In the genomic region with DNA sequence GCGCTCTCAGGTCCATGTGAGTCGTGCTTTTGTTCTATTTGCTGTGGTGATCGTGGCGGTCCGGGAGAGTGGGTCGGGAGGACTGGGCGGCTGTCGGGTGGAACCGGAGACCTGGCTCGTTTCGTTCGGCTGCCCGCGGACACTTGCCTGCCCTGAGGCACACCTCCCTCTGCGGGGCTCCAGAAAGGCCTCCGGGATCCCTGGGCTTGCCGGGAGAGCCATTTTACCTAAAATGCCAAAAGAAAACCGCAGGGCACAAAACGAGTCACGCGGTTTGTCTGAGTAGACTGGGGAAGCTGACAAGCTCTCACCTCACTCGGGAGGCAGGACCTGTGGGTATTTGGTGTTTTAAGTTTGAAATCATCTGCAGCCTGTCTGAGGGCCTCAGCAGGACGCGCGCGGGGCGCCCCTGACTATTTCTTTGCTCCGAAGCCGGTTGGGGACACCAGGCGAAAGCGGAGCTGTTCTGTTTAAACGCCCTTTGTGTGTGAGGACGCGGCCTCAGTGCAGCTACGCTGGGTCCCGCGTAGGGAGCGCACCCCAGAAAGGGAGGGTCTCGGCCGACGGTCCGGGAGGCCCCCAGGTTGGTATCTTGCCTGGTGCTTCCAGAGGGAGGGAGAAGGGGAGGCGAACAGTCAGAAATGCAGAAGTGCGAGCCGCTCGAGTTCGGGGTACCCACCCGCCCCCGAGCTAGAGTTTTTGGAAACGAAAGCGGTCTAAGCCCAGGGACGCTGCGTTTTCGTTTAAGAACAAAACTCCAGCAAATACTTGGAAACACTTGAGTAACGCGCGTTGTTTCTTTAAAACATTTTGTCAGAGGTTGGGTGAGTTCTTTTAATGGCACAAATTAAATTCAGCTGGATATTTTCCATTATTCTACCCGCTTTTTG, we compare ENCODE assay signal across 10 cellular contexts. TPM values are rescaled to one million over a fixed set of nuclear protein-coding genes. Genes with fewer than 3 reads are reported as not detected.
DNase-seq lines count a peak whose midpoint lies in the region; ATAC-seq, FAIRE-seq and TF ChIP-seq lines count a peak whose summit lies in the region.
"Had no signal": no experiment of that assay in that cellular context is flagged by ENCODE, and none has a peak within 500 bp of the region (broad histone marks: within the 10 kb centered on the region; RNA-seq: fewer than 3 reads in every experiment).

No MANE protein-coding gene starts in this region.

- no peak for FAIRE-seq in small intestine (lab: Jason Lieb, UNC)

- H3K4me1 ChIP-seq in GM23248 (ENCODE audit: insufficient read depth) (no peaks in the 10 kb centered on the region), gastrocnemius medialis (peaks cover 6 to 18% of the 10 kb centered on the region in 2 donors), small intestine (ENCODE audit: control insufficient read depth in 2 of 2, insufficient read depth in 1 of 2, low read depth in 1 of 2, low read length in 1 of 2) (no peaks in the 10 kb centered on the region)

- H3K9me3 ChIP-seq in GM23248 (ENCODE audit: low read depth), result no peaks in the 10 kb centered on the region
- no peaks in the 10 kb centered on the region for H3K9me3 ChIP-seq in gastrocnemius medialis
- no peaks in the 10 kb centered on the region for H3K9me3 ChIP-seq in small intestine (ENCODE audit: control insufficient read depth, low read depth)
- H3K9me3 ChIP-seq: mucosa of descending colon had no signal

- H3K4me3 ChIP-seq in GM23248, result 0 out of 2 replicates have a peak overlapping the region, but pooled peaks have one; percentile 9
- H3K4me3 ChIP-seq in fibroblast of the aortic adventitia (ENCODE audit: low read depth, low read length), result peak overlapping the region; percentile 23
- peak overlapping the region; percentile 2 to 63 (median 36) for H3K4me3 ChIP-seq in gastrocnemius medialis
- peak overlapping the region in 1 of 2 donors; percentile 16 for H3K4me3 ChIP-seq in small intestine (ENCODE audit: low read depth in 1 of 2, low read length in 2 of 2)
- H3K4me3 ChIP-seq: mucosa of descending colon had no signal

- H3K27me3 ChIP-seq in GM23248 (replicated peaks; ENCODE audit: insufficient read depth), result peaks cover 87% of the 10 kb centered on the region
- H3K27me3 ChIP-seq in gastrocnemius medialis, result peaks cover 88 to 92% (median 90%) of the 10 kb centered on the region in 3 donors
- peaks cover 15 to 56% of the 10 kb centered on the region in 2 donors for H3K27me3 ChIP-seq in small intestine (ENCODE audit: control insufficient read depth in 2 of 2, insufficient read depth in 2 of 2, low read length in 2 of 2)

- H3K9me2 ChIP-seq in GM23248 (ENCODE audit: insufficient read depth), result no peaks in the 10 kb centered on the region

- intact Hi-C loops in gastrocnemius medialis (cut with DNase I; ENCODE audit: low total_unique reads), result no loop called here

- peak overlapping the region; percentile 32 for H3K4me2 ChIP-seq in GM23248 (ENCODE audit: unreplicated experiment)

- ATAC-seq in gastrocnemius medialis (no peak), HG03354 (IDR thresholded peaks at IDR 0.05; ENCODE audit: poor library complexity, severe bottlenecking, unreplicated experiment) (no peak), HG02588 (IDR thresholded peaks at IDR 0.05; ENCODE audit: unreplicated experiment) (no peak)
- ATAC-seq: mucosa of descending colon had no signal

- in situ Hi-C loops in GM23248 (cut with MboI), result no loop called here
- in situ Hi-C loops in gastrocnemius medialis (cut with MboI; ENCODE audit: low sequenced_read_pairs in 4 of 4), result no loop called here

- DNase-seq in GM23248 (peak; percentile 33), RPMI7951 (ENCODE audit: low read depth) (peak; percentile 42), fibroblast of the aortic adventitia (ENCODE audit: low read depth) (peak; percentile 19), gastrocnemius medialis (no peak), amniotic stem cell (lab: John Stamatoyannopoulos, UW) (no peak), small intestine (no peak)
- DNase-seq: activated CD4-positive, alpha-beta T cell treated with anti-CD3 and anti-CD28 coated beads for 1 hour had no signal

- H3K79me2 ChIP-seq in GM23248 (ENCODE audit: insufficient read depth), result no peaks in the 10 kb centered on the region

- TF ChIP-seq CTCF in fibroblast of the aortic adventitia (IDR thresholded peaks at IDR 0.05; ENCODE audit: insufficient read depth, low read length) (no peak), gastrocnemius medialis (IDR thresholded peaks at IDR 0.05 in 4 of 5, conservative IDR thresholded peaks at IDR 0.05 in 1 of 5) (no peak)

- no peaks in the 10 kb centered on the region for H4K20me1 ChIP-seq in GM23248 (ENCODE audit: insufficient read depth)

- no peaks in the 10 kb centered on the region for H3K36me3 ChIP-seq in GM23248 (ENCODE audit: low read depth)
- H3K36me3 ChIP-seq in gastrocnemius medialis, result no peaks in the 10 kb centered on the region
- no peaks in the 10 kb centered on the region for H3K36me3 ChIP-seq in small intestine (ENCODE audit: control insufficient read depth in 2 of 2, insufficient read depth in 2 of 2, low read length in 2 of 2)

- H3K27ac ChIP-seq in GM23248 (no peak overlapping the region), gastrocnemius medialis (no peak overlapping the region), small intestine (ENCODE audit: low read depth in 1 of 2, low read length in 1 of 2) (no peak overlapping the region)

- peak overlapping the region; percentile 13; the same call in 1 of the 2 replicates for H2AFZ ChIP-seq in GM23248

- no peaks in the 10 kb centered on the region for H3F3A ChIP-seq in GM23248 (ENCODE audit: insufficient read depth)

- no peak overlapping the region for H3K9ac ChIP-seq in GM23248

- WGBS in GM23248 (ENCODE audit: low coverage in 1 of 2, low lambda C conversion rate in 2 of 2, missing lambda C conversion rate in 2 of 2), 2 experiments, result 7 to 10% methylated on average over 58 of the region's 58 CpGs
- 2 to 4% (median 4%) methylated on average over 58 of the region's 58 CpGs for WGBS in small intestine, 3 donors

- TF ChIP-seq POLR2A in gastrocnemius medialis (IDR thresholded peaks at IDR 0.05), result no peak

RNA-seq across cellular contexts. Expression of gene LHX8, which starts 1.0 kb away (rescaled TPM):
- total RNA-seq in GM23248 (2014; rRNA removed; shearing (Covaris generic)), result not detected in 2 replicates
- polyA plus RNA-seq in GM23248 (2016; fragmentation: Nextera tagmentation; extraction: Ambion mirVana), result not detected in 2 replicates
- total RNA-seq in RPMI7951 (2014; rRNA removed; shearing (Covaris generic)), result 8.6 and 9.0 TPM in 2 replicates
- 0.09 TPM in 1 of 2 replicates, not detected in the other for total RNA-seq in fibroblast of the aortic adventitia (ENCODE audit: low replicate concordance)
- total RNA-seq in gastrocnemius medialis, result not detected
- polyA plus RNA-seq in small intestine, result not detected
- total RNA-seq: mucosa of descending colon had no signal

Comparison
In these comparisons a context has a peak if more than half of its experiments do, and no peak if none do; other contexts are left out.
1. DNase-seq: peak in GM23248 (single experiment), RPMI7951 (single experiment) and fibroblast of the aortic adventitia (single experiment); none in gastrocnemius medialis (0 of 2), amniotic stem cell (single experiment) and small intestine (single experiment).